ENCODE assay signal across 20 cellular contexts in genomic region chrY:19487494-19487893, GRCh38.
A peak's percentile ranks its signal among the peaks of the same experiment; 100 is the strongest.
DNase-seq lines count a peak whose midpoint lies in the region; ATAC-seq and TF ChIP-seq lines count a peak whose summit lies in the region.
"Had no signal": no experiment of that assay in that cellular context is flagged by ENCODE, and none has a peak within 500 bp of the region (broad histone marks: within the 10 kb centered on the region; RNA-seq: fewer than 3 reads in every experiment).

No MANE protein-coding gene starts in this region.

- TF ChIP-seq CTCF in activated CD8-positive, alpha-beta T cell treated with anti-CD3 and anti-CD28 coated beads for 36 hours (IDR thresholded peaks at IDR 0.05) = no peak

- intact Hi-C loops in activated CD8-positive, alpha-beta T cell treated with anti-CD3 and anti-CD28 coated beads for 36 hours (cut with micrococcal nuclease) = no loop called here

- POLR2A ChIA-PET in activated CD8-positive, alpha-beta T cell treated with anti-CD3 and anti-CD28 coated beads for 36 hours (lab: Charles Lee) = no interaction called here
- POLR2A ChIA-PET in activated CD8-positive, alpha-beta T cell treated with anti-CD3 and anti-CD28 coated beads, Interleukin-2, amount 10 ng/mL, durations not matched to agents 7 days and 5 days (lab: Charles Lee) = no interaction called here

- peak overlapping the region; percentile 5 for H3K27ac Mint-ChIP-seq in T-helper 1 cell treated with Interleukin-12 subunit alpha and Interleukin-12 subunit beta and Interleukin-4 antibody, amounts not matched to agents 30 μg/mL and 1 μg/mL, for 36 hours
- peak overlapping the region; percentile 61 for H3K27ac Mint-ChIP-seq in activated CD8-positive, alpha-beta T cell treated with anti-CD3 and anti-CD28 coated beads for 36 hours
- no peak overlapping the region for H3K27ac Mint-ChIP-seq in activated CD8-positive, alpha-beta T cell treated with anti-CD3 and anti-CD28 coated beads, Interleukin-2, amount 10 ng/mL, durations not matched to agents 7 days and 5 days
- H3K27ac Mint-ChIP-seq in stimulated activated naive CD8-positive, alpha-beta T cell treated with anti-CD3 and anti-CD28 coated beads, Interleukin-15, amount 100 ng/mL, for 72 hours = peak overlapping the region in 1 of 2 donors; percentile 30
- H3K27ac Mint-ChIP-seq in immature natural killer cell = no peak overlapping the region
- H3K27ac Mint-ChIP-seq: CD14-positive monocyte; CD4-positive, alpha-beta T cell; CD8-positive, alpha-beta memory T cell; GM23338; H9 had no signal

- DNase-seq in T-helper 1 cell (no peak), AML-193 (lab: John Stamatoyannopoulos, UW) (no peak), immature natural killer cell (no peak)
- DNase-seq in activated CD8-positive, alpha-beta T cell treated with anti-CD3 and anti-CD28 coated beads for 36 hours = no peak
- no peak for DNase-seq in activated CD8-positive, alpha-beta T cell treated with anti-CD3 and anti-CD28 coated beads, Interleukin-2, amount 10 ng/mL, durations not matched to agents 7 days and 5 days
- DNase-seq in stimulated activated naive CD8-positive, alpha-beta T cell treated with anti-CD3 and anti-CD28 coated beads, Interleukin-15, amount 100 ng/mL, for 72 hours = no peak
- no peak for DNase-seq in stimulated activated naive CD8-positive, alpha-beta T cell treated with anti-CD3 and anti-CD28 coated beads, Interleukin-15, Interleukin-2, amounts not matched to agents 100 U/mL and 50 U/mL, for 24 hours
- DNase-seq: BE2C; CD4-positive, alpha-beta T cell; CD8-positive, alpha-beta memory T cell; DMS 273 treated with DMSO at 0.1 percent for 48 hours; DMS79; EL; GDM1; H9 had no signal

- peaks cover 16% of the 10 kb centered on the region for H3K9me3 Mint-ChIP-seq in T-helper 1 cell treated with Interleukin-12 subunit alpha and Interleukin-12 subunit beta and Interleukin-4 antibody, amounts not matched to agents 30 μg/mL and 1 μg/mL, for 36 hours
- H3K9me3 Mint-ChIP-seq in activated CD8-positive, alpha-beta T cell treated with anti-CD3 and anti-CD28 coated beads for 36 hours = peaks cover 14% of the 10 kb centered on the region
- peaks cover 5% of the 10 kb centered on the region for H3K9me3 Mint-ChIP-seq in activated CD8-positive, alpha-beta T cell treated with anti-CD3 and anti-CD28 coated beads, Interleukin-2, amount 10 ng/mL, durations not matched to agents 7 days and 5 days (ENCODE audit: insufficient read depth)
- peaks cover 8 to 32% of the 10 kb centered on the region in 2 donors for H3K9me3 Mint-ChIP-seq in stimulated activated naive CD8-positive, alpha-beta T cell treated with anti-CD3 and anti-CD28 coated beads, Interleukin-15, amount 100 ng/mL, for 72 hours
- peaks cover 0 to 7% (median 0%) of the 10 kb centered on the region in 6 donors for H3K9me3 Mint-ChIP-seq in immature natural killer cell
- H3K9me3 Mint-ChIP-seq: H9 had no signal

- H3K4me3 Mint-ChIP-seq in T-helper 1 cell treated with Interleukin-12 subunit alpha and Interleukin-12 subunit beta and Interleukin-4 antibody, amounts not matched to agents 30 μg/mL and 1 μg/mL, for 36 hours = no peak overlapping the region
- H3K4me3 Mint-ChIP-seq in activated CD8-positive, alpha-beta T cell treated with anti-CD3 and anti-CD28 coated beads for 36 hours = no peak overlapping the region
- H3K4me3 Mint-ChIP-seq in activated CD8-positive, alpha-beta T cell treated with anti-CD3 and anti-CD28 coated beads, Interleukin-2, amount 10 ng/mL, durations not matched to agents 7 days and 5 days = no peak overlapping the region
- peak overlapping the region; percentile 13 to 68 for H3K4me3 Mint-ChIP-seq in stimulated activated naive CD8-positive, alpha-beta T cell treated with anti-CD3 and anti-CD28 coated beads, Interleukin-15, amount 100 ng/mL, for 72 hours
- H3K4me3 Mint-ChIP-seq in immature natural killer cell = no peak overlapping the region
- H3K4me3 Mint-ChIP-seq: CD14-positive monocyte; CD4-positive, alpha-beta T cell; CD8-positive, alpha-beta memory T cell; GM23338; H9 had no signal

- ATAC-seq in activated CD8-positive, alpha-beta T cell treated with anti-CD3 and anti-CD28 coated beads for 36 hours = peak; percentile 17
- no peak for ATAC-seq in activated CD8-positive, alpha-beta T cell treated with anti-CD3 and anti-CD28 coated beads, Interleukin-2, amount 10 ng/mL, durations not matched to agents 7 days and 5 days
- peak; percentile 90 for ATAC-seq in stimulated activated naive CD8-positive, alpha-beta T cell treated with anti-CD3 and anti-CD28 coated beads, Interleukin-15, amount 100 ng/mL, for 72 hours
- no peak for ATAC-seq in stimulated activated naive CD8-positive, alpha-beta T cell treated with anti-CD3 and anti-CD28 coated beads, Interleukin-15, Interleukin-2, amounts not matched to agents 100 U/mL and 50 U/mL, for 24 hours
- ATAC-seq: GM12878, GM23338, HCT116 had no signal

- CTCF ChIA-PET in activated CD8-positive, alpha-beta T cell treated with anti-CD3 and anti-CD28 coated beads for 36 hours (lab: Charles Lee) = no interaction called here
- CTCF ChIA-PET in activated CD8-positive, alpha-beta T cell treated with anti-CD3 and anti-CD28 coated beads, Interleukin-2, amount 10 ng/mL, durations not matched to agents 7 days and 5 days (lab: Charles Lee) = no interaction called here

- peaks cover 14% of the 10 kb centered on the region for H3K36me3 Mint-ChIP-seq in T-helper 1 cell treated with Interleukin-12 subunit alpha and Interleukin-12 subunit beta and Interleukin-4 antibody, amounts not matched to agents 30 μg/mL and 1 μg/mL, for 36 hours (ENCODE audit: low read depth)
- H3K36me3 Mint-ChIP-seq in activated CD8-positive, alpha-beta T cell treated with anti-CD3 and anti-CD28 coated beads for 36 hours (ENCODE audit: low read depth) = peaks cover 7% of the 10 kb centered on the region
- H3K36me3 Mint-ChIP-seq in activated CD8-positive, alpha-beta T cell treated with anti-CD3 and anti-CD28 coated beads, Interleukin-2, amount 10 ng/mL, durations not matched to agents 7 days and 5 days (ENCODE audit: low read depth) = peaks cover 16% of the 10 kb centered on the region
- H3K36me3 Mint-ChIP-seq in immature natural killer cell = no peaks in the 10 kb centered on the region
- H3K36me3 Mint-ChIP-seq: CD14-positive monocyte had no signal

- H3K4me1 Mint-ChIP-seq in T-helper 1 cell treated with Interleukin-12 subunit alpha and Interleukin-12 subunit beta and Interleukin-4 antibody, amounts not matched to agents 30 μg/mL and 1 μg/mL, for 36 hours (ENCODE audit: low read depth) = peaks cover 6% of the 10 kb centered on the region
- H3K4me1 Mint-ChIP-seq in activated CD8-positive, alpha-beta T cell treated with anti-CD3 and anti-CD28 coated beads for 36 hours (ENCODE audit: low read depth) = peaks cover 11% of the 10 kb centered on the region
- peaks cover 12% of the 10 kb centered on the region for H3K4me1 Mint-ChIP-seq in activated CD8-positive, alpha-beta T cell treated with anti-CD3 and anti-CD28 coated beads, Interleukin-2, amount 10 ng/mL, durations not matched to agents 7 days and 5 days (ENCODE audit: low read depth)
- H3K4me1 Mint-ChIP-seq in stimulated activated naive CD8-positive, alpha-beta T cell treated with anti-CD3 and anti-CD28 coated beads, Interleukin-15, amount 100 ng/mL, for 72 hours = peaks cover 16% of the 10 kb centered on the region
- no peaks in the 10 kb centered on the region for H3K4me1 Mint-ChIP-seq in immature natural killer cell
- H3K4me1 Mint-ChIP-seq: CD14-positive monocyte, GM23338, H9 had no signal

- no peaks in the 10 kb centered on the region for H3K27me3 Mint-ChIP-seq in T-helper 1 cell treated with Interleukin-12 subunit alpha and Interleukin-12 subunit beta and Interleukin-4 antibody, amounts not matched to agents 30 μg/mL and 1 μg/mL, for 36 hours (ENCODE audit: low read depth)
- H3K27me3 Mint-ChIP-seq in activated CD8-positive, alpha-beta T cell treated with anti-CD3 and anti-CD28 coated beads for 36 hours = no peaks in the 10 kb centered on the region
- H3K27me3 Mint-ChIP-seq in activated CD8-positive, alpha-beta T cell treated with anti-CD3 and anti-CD28 coated beads, Interleukin-2, amount 10 ng/mL, durations not matched to agents 7 days and 5 days (ENCODE audit: low read depth) = no peaks in the 10 kb centered on the region
- H3K27me3 Mint-ChIP-seq in stimulated activated naive CD8-positive, alpha-beta T cell treated with anti-CD3 and anti-CD28 coated beads, Interleukin-15, amount 100 ng/mL, for 72 hours = no peaks in the 10 kb centered on the region
- peaks cover 0 to 1% (median 0%) of the 10 kb centered on the region in 3 donors for H3K27me3 Mint-ChIP-seq in immature natural killer cell (ENCODE audit: low read depth in 3 of 3)
- H3K27me3 Mint-ChIP-seq: CD4-positive, alpha-beta T cell; CD8-positive, alpha-beta memory T cell had no signal

Comparison
In these comparisons a context has a peak if more than half of its experiments do, and no peak if none do; other contexts are left out.
1. H3K27ac Mint-ChIP-seq: peak in T-helper 1 cell treated with Interleukin-12 subunit alpha and Interleukin-12 subunit beta and Interleukin-4 antibody, amounts not matched to agents 30 μg/mL and 1 μg/mL, for 36 hours (single experiment) and activated CD8-positive, alpha-beta T cell treated with anti-CD3 and anti-CD28 coated beads for 36 hours (single experiment); none in activated CD8-positive, alpha-beta T cell treated with anti-CD3 and anti-CD28 coated beads, Interleukin-2, amount 10 ng/mL, durations not matched to agents 7 days and 5 days (single experiment) and immature natural killer cell (0 of 6).
2. ATAC-seq: peak in activated CD8-positive, alpha-beta T cell treated with anti-CD3 and anti-CD28 coated beads for 36 hours (single experiment) and stimulated activated naive CD8-positive, alpha-beta T cell treated with anti-CD3 and anti-CD28 coated beads, Interleukin-15, amount 100 ng/mL, for 72 hours (single experiment); none in activated CD8-positive, alpha-beta T cell treated with anti-CD3 and anti-CD28 coated beads, Interleukin-2, amount 10 ng/mL, durations not matched to agents 7 days and 5 days (single experiment) and stimulated activated naive CD8-positive, alpha-beta T cell treated with anti-CD3 and anti-CD28 coated beads, Interleukin-15, Interleukin-2, amounts not matched to agents 100 U/mL and 50 U/mL, for 24 hours (single experiment).
3. H3K4me3 Mint-ChIP-seq: peak in stimulated activated naive CD8-positive, alpha-beta T cell treated with anti-CD3 and anti-CD28 coated beads, Interleukin-15, amount 100 ng/mL, for 72 hours (2 of 2); none in T-helper 1 cell treated with Interleukin-12 subunit alpha and Interleukin-12 subunit beta and Interleukin-4 antibody, amounts not matched to agents 30 μg/mL and 1 μg/mL, for 36 hours (single experiment), activated CD8-positive, alpha-beta T cell treated with anti-CD3 and anti-CD28 coated beads for 36 hours (single experiment), activated CD8-positive, alpha-beta T cell treated with anti-CD3 and anti-CD28 coated beads, Interleukin-2, amount 10 ng/mL, durations not matched to agents 7 days and 5 days (single experiment) and immature natural killer cell (0 of 5).